Comparison of ENCODE assay signal across 14 cellular contexts in the genomic region with DNA sequence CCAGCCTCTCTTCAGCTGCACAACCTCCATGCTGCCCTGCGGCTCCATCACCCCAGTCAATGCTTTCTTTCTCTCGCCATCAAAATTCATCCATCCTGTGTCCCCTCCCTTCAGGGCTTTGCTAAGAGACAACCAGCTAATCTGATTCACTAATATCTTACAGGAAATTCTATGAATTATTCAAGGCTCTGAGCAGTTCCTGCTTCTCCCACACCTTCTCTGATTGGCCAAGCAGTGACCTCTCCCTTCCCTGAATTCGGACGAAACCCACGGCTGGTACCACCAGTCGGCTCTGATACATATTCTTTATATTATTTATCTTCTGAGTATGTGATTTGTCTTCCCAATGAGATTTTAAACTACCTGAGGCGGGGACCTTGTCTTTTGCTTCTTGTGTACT. TPM values are rescaled to one million over a fixed set of nuclear protein-coding genes. Genes with fewer than 3 reads are reported as not detected.
DNase-seq lines count a peak whose midpoint lies in the region; ATAC-seq and TF ChIP-seq lines count a peak whose summit lies in the region.
"Had no signal": no experiment of that assay in that cellular context is flagged by ENCODE, and none has a peak within 500 bp of the region (broad histone marks: within the 10 kb centered on the region; RNA-seq: fewer than 3 reads in every experiment).

No MANE protein-coding gene starts in this region.

- CTCF ChIA-PET in MCF 10A (lab: Yijun Ruan, JAX), result interaction anchor here (1.2 to 2.2 kb wide), 2 partner anchors 34 to 45 kb away, joined by 4 to 10 read pairs; no protein-coding TSS in a partner anchor
- CTCF ChIA-PET in mammary epithelial cell (lab: Charles Lee; ENCODE audit: low non-redundant PET), result no interaction called here

- H3K36me3 ChIP-seq in mammary epithelial cell (ENCODE audit: insufficient read depth, low read length), result no peaks in the 10 kb centered on the region

- no peaks in the 10 kb centered on the region for H3K27me3 ChIP-seq in mammary epithelial cell (ENCODE audit: insufficient read depth, low read length)

- H3K27ac Mint-ChIP-seq in MCF 10A (ENCODE audit: low read depth, unreplicated experiment) (no peak overlapping the region), T-helper 17 cell (peak overlapping the region; percentile 92), immature natural killer cell (peak overlapping the region in 4 of 6 donors; percentile 6 to 84 (median 56))
- peak overlapping the region in 1 of 2 donors; percentile 61 for H3K27ac Mint-ChIP-seq in stimulated activated naive CD8-positive, alpha-beta T cell treated with anti-CD3 and anti-CD28 coated beads, Interleukin-15, amount 100 ng/mL, for 72 hours

- dilution Hi-C loops in mammary epithelial cell (cut with HindIII; ENCODE audit: low sequenced_read_pairs), result no loop called here

- peaks cover 95% of the 10 kb centered on the region for H3K79me2 ChIP-seq in mammary epithelial cell (ENCODE audit: insufficient read depth, low read length)

- H3K4me3 Mint-ChIP-seq in MCF 10A (ENCODE audit: unreplicated experiment), result peak overlapping the region; percentile 72
- peak overlapping the region; percentile 76 for H3K4me3 Mint-ChIP-seq in T-helper 17 cell
- peak overlapping the region in 4 of 5 donors; percentile 69 to 94 (median 76) for H3K4me3 Mint-ChIP-seq in immature natural killer cell
- peak overlapping the region; percentile 14 for H3K4me3 Mint-ChIP-seq in stimulated activated naive CD8-positive, alpha-beta T cell treated with anti-CD3 and anti-CD28 coated beads, Interleukin-15, amount 100 ng/mL, for 72 hours

- H3K9ac ChIP-seq in mammary epithelial cell (ENCODE audit: insufficient read depth, low read length), result no peak overlapping the region

- in situ Hi-C loops in mammary epithelial cell (cut with MboI; ENCODE audit: low sequenced_read_pairs in 2 of 2), result no loop called here

- H3K27me3 Mint-ChIP-seq in MCF 10A (ENCODE audit: insufficient read depth, unreplicated experiment) (no peaks in the 10 kb centered on the region), T-helper 17 cell (no peaks in the 10 kb centered on the region), immature natural killer cell (ENCODE audit: low read depth in 3 of 3) (peaks cover 6 to 16% (median 9%) of the 10 kb centered on the region in 3 donors)
- H3K27me3 Mint-ChIP-seq in stimulated activated naive CD8-positive, alpha-beta T cell treated with anti-CD3 and anti-CD28 coated beads, Interleukin-15, amount 100 ng/mL, for 72 hours, result no peaks in the 10 kb centered on the region

- H3K9me3 ChIP-seq in mammary epithelial cell (replicated peaks; ENCODE audit: insufficient read depth, low read length), result no peaks in the 10 kb centered on the region
- H3K9me3 ChIP-seq in T-helper 17 cell (ENCODE audit: control insufficient read depth, low read length, poor library complexity, severe bottlenecking), result no peaks in the 10 kb centered on the region
- H3K9me3 ChIP-seq: mucosa of descending colon had no signal

- DNase-seq in MCF 10A (ENCODE audit: unreplicated experiment), result no peak
- DNase-seq in mammary epithelial cell, result no peak
- no peak for DNase-seq in T-helper 17 cell
- DNase-seq in immature natural killer cell, result no peak
- DNase-seq in stimulated activated naive CD8-positive, alpha-beta T cell treated with anti-CD3 and anti-CD28 coated beads, Interleukin-15, amount 100 ng/mL, for 72 hours, result no peak
- no peak for DNase-seq in RPMI8226
- DNase-seq in cardiac septum (ENCODE audit: low spot score), result no peak
- DNase-seq: effector CD4-positive, alpha-beta T cell; NCI-H1436 treated with DMSO at 0.1 percent for 48 hours; NCI-H524 treated with DMSO at 0.1 percent for 48 hours; T-helper 9 cell had no signal

- H3K4me1 Mint-ChIP-seq in MCF 10A (ENCODE audit: insufficient read depth, unreplicated experiment) (peaks cover 58% of the 10 kb centered on the region), T-helper 17 cell (peaks cover 56% of the 10 kb centered on the region), immature natural killer cell (peaks cover 58 to 77% of the 10 kb centered on the region in 2 donors)
- H3K4me1 Mint-ChIP-seq in stimulated activated naive CD8-positive, alpha-beta T cell treated with anti-CD3 and anti-CD28 coated beads, Interleukin-15, amount 100 ng/mL, for 72 hours, result peaks cover 76% of the 10 kb centered on the region

- ATAC-seq in T-helper 17 cell (no peak), HG03520 (IDR thresholded peaks at IDR 0.05; ENCODE audit: unreplicated experiment) (no peak)
- ATAC-seq in stimulated activated naive CD8-positive, alpha-beta T cell treated with anti-CD3 and anti-CD28 coated beads, Interleukin-15, amount 100 ng/mL, for 72 hours, result no peak
- ATAC-seq: K562 had no signal

- 89% methylated on average over 7 of the region's 7 CpGs for WGBS in mammary epithelial cell (ENCODE audit: low coverage, missing lambda C conversion rate)

- TF ChIP-seq CTCF in MCF 10A (IDR thresholded peaks at IDR 0.05; ENCODE audit: unreplicated experiment) (no peak), mammary epithelial cell (conservative IDR thresholded peaks at IDR 0.05 in 1 of 2, IDR thresholded peaks at IDR 0.05 in 1 of 2; ENCODE audit: extremely low read depth in 1 of 2, insufficient read depth in 1 of 2, low read depth in 1 of 2, low read length in 2 of 2) (no peak)

- no peak overlapping the region for H2AFZ ChIP-seq in mammary epithelial cell (ENCODE audit: low read depth, low read length)

- H3K9me3 Mint-ChIP-seq in MCF 10A (ENCODE audit: unreplicated experiment) (no peaks in the 10 kb centered on the region), immature natural killer cell (no peaks in the 10 kb centered on the region)
- H3K9me3 Mint-ChIP-seq in stimulated activated naive CD8-positive, alpha-beta T cell treated with anti-CD3 and anti-CD28 coated beads, Interleukin-15, amount 100 ng/mL, for 72 hours, result no peaks in the 10 kb centered on the region

- POLR2A ChIA-PET in MCF 10A (lab: Yijun Ruan, JAX), result interaction anchor here (0.6 to 1.7 kb wide), 6 partner anchors 10 to 48 kb away, joined by 3 to 4 read pairs (median 3); no protein-coding TSS in a partner anchor

- H4K20me1 ChIP-seq in mammary epithelial cell (ENCODE audit: insufficient read depth, low read length), result peaks cover 8% of the 10 kb centered on the region

- BruUV-seq in MCF 10A (replicated peaks; lab: Mats Ljungman, UMichigan) (no TSS peak), mammary epithelial cell (replicated peaks; lab: Mats Ljungman, UMichigan) (no TSS peak)

- peaks cover 24% of the 10 kb centered on the region for H3K4me1 ChIP-seq in mammary epithelial cell (ENCODE audit: insufficient read depth, low read length)

- H3K4me3 ChIP-seq in mammary epithelial cell (replicated peaks in 1 of 3; ENCODE audit: insufficient read depth in 1 of 3, low read depth in 2 of 3, low read length in 3 of 3), result no peak overlapping the region
- H3K4me3 ChIP-seq: K562, mucosa of descending colon had no signal

- H3K36me3 Mint-ChIP-seq in MCF 10A (ENCODE audit: insufficient read depth, unreplicated experiment) (peaks cover 19% of the 10 kb centered on the region), T-helper 17 cell (ENCODE audit: low read depth) (peaks cover 2% of the 10 kb centered on the region), immature natural killer cell (peaks cover 0 to 8% (median 0%) of the 10 kb centered on the region in 3 donors)

- H3K4me2 ChIP-seq in mammary epithelial cell (ENCODE audit: insufficient read depth, low read depth, low read length), result no peak overlapping the region

- intact Hi-C loops in MCF 10A (cut with micrococcal nuclease) (no loop called here), mammary epithelial cell (cut with micrococcal nuclease) (loop anchor here (10.0 kb wide), 1 partner anchor 220 kb away; a partner anchor contains a TSS), cardiac septum (cut with DNase I) (no loop called here)

- no peak overlapping the region for H3K27ac ChIP-seq in mammary epithelial cell (ENCODE audit: insufficient read depth, low read depth, low read length)

RNA-seq across cellular contexts. Expression of a gene that starts 13.9 kb away (rescaled TPM):
- total RNA-seq in MCF 10A (2022), result 86.9 and 109 TPM in 2 replicates
- 100 to 1,000 TPM; 125 to 155 TPM for total RNA-seq in mammary epithelial cell
- 106 TPM for polyA plus RNA-seq in mammary epithelial cell
- polyA minus RNA-seq in mammary epithelial cell, result 270 TPM
- 10 to 100 TPM; 48.1 to 48.3 TPM for total RNA-seq in T-helper 17 cell
- 1 to 10 TPM in 2 of 3 donors, under 1 TPM in 1; 0.02 to 7.2 (median 1.1) TPM for polyA plus RNA-seq in immature natural killer cell
- 6.9 TPM for total RNA-seq in cardiac septum

RNA-seq across cellular contexts. Expression of a gene that starts 54.9 kb away (rescaled TPM):
- total RNA-seq in MCF 10A (2022), result 45.8 and 57.7 TPM in 2 replicates
- 10 to 100 TPM; 41.0 to 70.6 TPM for total RNA-seq in mammary epithelial cell
- 62.0 TPM for polyA plus RNA-seq in mammary epithelial cell
- polyA minus RNA-seq in mammary epithelial cell, result 81.7 TPM
- total RNA-seq in T-helper 17 cell, result 10 to 100 TPM; 27.7 to 34.6 TPM
- polyA plus RNA-seq in immature natural killer cell, result 10 to 100 TPM; 26.6 to 46.6 (median 32.4) TPM
- 18.8 TPM for total RNA-seq in cardiac septum

Comparison
In these comparisons a context has a peak if more than half of its experiments do, and no peak if none do; other contexts are left out.
1. H3K4me3 Mint-ChIP-seq: peak in every context shown above with its lines; median percentile 76 in T-helper 17 cell; 76 in immature natural killer cell; 72 in MCF 10A; 14 in stimulated activated naive CD8-positive, alpha-beta T cell treated with anti-CD3 and anti-CD28 coated beads, Interleukin-15, amount 100 ng/mL, for 72 hours.